Comparison of ENCODE assay signal across 13 cellular contexts in the genomic region with DNA sequence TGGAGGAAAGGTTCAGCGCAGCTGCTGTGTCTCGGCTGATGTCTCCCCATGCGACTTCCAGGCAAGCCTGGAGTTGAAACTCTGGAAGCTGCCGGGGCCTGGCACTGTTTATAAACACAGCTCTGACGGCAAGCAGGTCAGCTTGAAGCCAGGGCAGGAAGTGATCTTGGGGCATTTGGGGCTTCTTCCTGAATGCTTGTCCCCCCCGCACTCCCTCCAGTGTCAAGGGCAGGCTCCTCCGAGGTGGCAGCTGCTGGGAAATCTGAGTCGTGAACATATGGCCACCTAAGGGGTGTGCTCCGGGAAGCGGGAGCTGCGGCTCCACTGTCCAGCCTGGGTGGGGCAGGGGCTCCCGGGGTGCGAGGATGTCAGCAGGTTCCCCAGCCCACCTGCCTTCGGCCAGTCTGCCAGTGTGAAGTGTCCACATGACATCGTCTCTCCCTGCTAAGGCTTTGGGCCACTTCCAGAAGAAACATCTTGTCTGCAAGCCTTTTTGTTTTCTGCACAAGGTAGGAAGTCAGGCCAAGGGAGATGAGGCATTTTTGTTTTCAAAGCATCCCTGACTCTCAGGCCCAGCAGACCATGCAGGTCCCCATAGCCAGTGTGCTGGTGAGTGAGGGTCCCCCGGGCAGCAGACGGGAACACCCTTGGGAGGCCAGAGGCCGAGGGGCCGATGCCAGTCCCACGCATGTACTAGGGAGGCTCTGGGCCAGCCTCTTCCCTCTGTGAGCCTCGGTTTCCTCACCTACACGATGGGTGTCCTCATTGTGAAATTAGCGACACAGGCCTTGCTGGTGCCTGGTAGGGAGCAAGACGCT. TPM values are rescaled to one million over a fixed set of nuclear protein-coding genes. Genes with fewer than 3 reads are reported as not detected.
DNase-seq lines count a peak whose midpoint lies in the region; ATAC-seq, FAIRE-seq and TF ChIP-seq lines count a peak whose summit lies in the region.
"Had no signal": no experiment of that assay in that cellular context is flagged by ENCODE, and none has a peak within 500 bp of the region (broad histone marks: within the 10 kb centered on the region; RNA-seq: fewer than 3 reads in every experiment).

No MANE protein-coding gene starts in this region.

- H3K36me3 ChIP-seq in breast epithelium (no peaks in the 10 kb centered on the region), mammary epithelial cell (ENCODE audit: insufficient read depth, low read length) (no peaks in the 10 kb centered on the region), GM12878 (ENCODE audit: control insufficient read depth in 2 of 2, insufficient read depth in 2 of 2, low read length in 1 of 2) (peaks cover 0 to 15% of the 10 kb centered on the region in 2 experiments; a peak in 2 of 4 replicates)
- H3K36me3 ChIP-seq in naive thymus-derived CD4-positive, alpha-beta T cell (ENCODE audit: control insufficient read depth in 2 of 3, insufficient read depth in 3 of 3, low read length in 3 of 3), result peaks cover 0 to 45% (median 0%) of the 10 kb centered on the region in 3 experiments

- peak overlapping the region; percentile 16 to 36 for H3K27ac ChIP-seq in breast epithelium
- no peak overlapping the region for H3K27ac ChIP-seq in mammary epithelial cell (ENCODE audit: insufficient read depth, low read depth, low read length)
- H3K27ac ChIP-seq in GM12878 (ENCODE audit: control insufficient read depth, insufficient read depth), result no peak overlapping the region
- H3K27ac ChIP-seq in naive thymus-derived CD4-positive, alpha-beta T cell (ENCODE audit: low read depth, low read length), result no peak overlapping the region

- BruUV-seq in mammary epithelial cell (replicated peaks; lab: Mats Ljungman, UMichigan) (no TSS peak), GM12878 (replicated peaks; lab: Mats Ljungman, UMichigan) (no TSS peak)

- dilution Hi-C loops in mammary epithelial cell (cut with HindIII; ENCODE audit: low sequenced_read_pairs), result no loop called here

- TF ChIP-seq RAD21 in GM12878 (IDR thresholded peaks at IDR 0.05; ENCODE audit: insufficient read depth, low read depth, low read length), result no peak

- no peak overlapping the region for H2AFZ ChIP-seq in mammary epithelial cell (ENCODE audit: low read depth, low read length)
- no peak overlapping the region for H2AFZ ChIP-seq in GM12878 (ENCODE audit: control insufficient read depth, low read depth, low read length)

- H3K4me2 ChIP-seq in mammary epithelial cell (ENCODE audit: insufficient read depth, low read depth, low read length), result no peak overlapping the region
- peak overlapping the region; percentile 22; the same call in 1 of the 2 replicates for H3K4me2 ChIP-seq in GM12878 (ENCODE audit: control insufficient read depth, insufficient read depth)

- H3K27ac Mint-ChIP-seq in naive thymus-derived CD4-positive, alpha-beta T cell, result peak overlapping the region in 2 of 9 donors; percentile 21 to 63
- peak overlapping the region; percentile 84 for H3K27ac Mint-ChIP-seq in type B pancreatic cell
- H3K27ac Mint-ChIP-seq: T-helper 1 cell treated with Interleukin-12 subunit alpha and Interleukin-12 subunit beta and Interleukin-4 antibody, amounts not matched to agents 30 μg/mL and 1 μg/mL, for 36 hours had no signal

- H3K4me1 ChIP-seq in breast epithelium (peaks cover 7 to 32% of the 10 kb centered on the region in 2 donors), mammary epithelial cell (ENCODE audit: insufficient read depth, low read length) (peaks cover 9% of the 10 kb centered on the region), GM12878 (ENCODE audit: control insufficient read depth, insufficient read depth, low read length) (peaks cover 7% of the 10 kb centered on the region; the same call in 1 of the 2 replicates)
- H3K4me1 ChIP-seq in naive thymus-derived CD4-positive, alpha-beta T cell (ENCODE audit: control insufficient read depth in 2 of 2, insufficient read depth in 2 of 2, low read length in 2 of 2), result peaks cover 26 to 35% of the 10 kb centered on the region in 2 donors

- TF ChIP-seq CTCF in breast epithelium (IDR thresholded peaks at IDR 0.05), result no peak
- no peak for TF ChIP-seq CTCF in mammary epithelial cell (conservative IDR thresholded peaks at IDR 0.05 in 1 of 2, IDR thresholded peaks at IDR 0.05 in 1 of 2; ENCODE audit: extremely low read depth in 1 of 2, insufficient read depth in 1 of 2, low read depth in 1 of 2, low read length in 2 of 2)
- no peak for TF ChIP-seq CTCF in GM12878 (IDR thresholded peaks at IDR 0.05 in 2 of 3, conservative IDR thresholded peaks at IDR 0.05 in 1 of 3; ENCODE audit: control insufficient read depth in 2 of 3, extremely low read depth in 1 of 3, insufficient read depth in 1 of 3, low read depth in 3 of 3, low read length in 3 of 3)
- no peak for TF ChIP-seq CTCF in type B pancreatic cell (conservative IDR thresholded peaks at IDR 0.05)

- H3K4me3 Mint-ChIP-seq in naive thymus-derived CD4-positive, alpha-beta T cell, result peak overlapping the region in 8 of 10 donors; percentile 21 to 84 (median 71)
- H3K4me3 Mint-ChIP-seq in type B pancreatic cell, result peak overlapping the region; percentile 93

- FAIRE-seq in GM12878 (lab: Jason Lieb, UNC), result no peak
- FAIRE-seq: endometrium, HTR-8/SVneo had no signal

- RAD21 ChIA-PET in GM12878 (lab: Charles Lee; ENCODE audit: unreplicated experiment), result no interaction called here

- SMC1A ChIA-PET in GM12878 (lab: Charles Lee; ENCODE audit: uncharacterized antibody, unreplicated experiment), result no interaction called here

- H3K4me3 ChIP-seq in breast epithelium (peak overlapping the region in 1 of 3 donors; percentile 1), mammary epithelial cell (replicated peaks in 1 of 3; ENCODE audit: insufficient read depth in 1 of 3, low read depth in 2 of 3, low read length in 3 of 3) (no peak overlapping the region), GM12878 (no peak overlapping the region)
- H3K4me3 ChIP-seq in naive thymus-derived CD4-positive, alpha-beta T cell (ENCODE audit: low read length), result no peak overlapping the region

- no peaks in the 10 kb centered on the region for H3K27me3 Mint-ChIP-seq in naive thymus-derived CD4-positive, alpha-beta T cell
- no peaks in the 10 kb centered on the region for H3K27me3 Mint-ChIP-seq in type B pancreatic cell

- no peak for ATAC-seq in GM12878
- ATAC-seq in naive thymus-derived CD4-positive, alpha-beta T cell, result no peak
- ATAC-seq in HG02642 (IDR thresholded peaks at IDR 0.05; ENCODE audit: poor library complexity, unreplicated experiment), result no peak
- ATAC-seq: left lung had no signal

- in situ Hi-C loops in mammary epithelial cell (cut with MboI; ENCODE audit: low sequenced_read_pairs in 2 of 2), result no loop called here
- in situ Hi-C loops in GM12878 (cut with MboI), result no loop called here

- POLR2A ChIA-PET in GM12878 (lab: Charles Lee), result interaction anchor here (0.6 kb wide), 1 partner anchor 221 kb away, joined by 4 read pairs; no protein-coding TSS in a partner anchor
- POLR2A ChIA-PET in naive thymus-derived CD4-positive, alpha-beta T cell (lab: Charles Lee), result no interaction called here

- no peak for TF ChIP-seq POLR2A in breast epithelium (IDR thresholded peaks at IDR 0.05)
- TF ChIP-seq POLR2A in GM12878 (IDR thresholded peaks at IDR 0.05; ENCODE audit: low read depth, low read length), result no peak

- intact Hi-C loops in breast epithelium (cut with DNase I; ENCODE audit: low total_unique reads) (no loop called here), mammary epithelial cell (cut with micrococcal nuclease) (no loop called here), GM12878 (cut with micrococcal nuclease; ENCODE audit: unreplicated experiment) (no loop called here)
- intact Hi-C loops in naive thymus-derived CD4-positive, alpha-beta T cell (cut with micrococcal nuclease), result loop anchor here (5.0 to 10.0 kb wide), 5 partner anchors 112 to 462 kb away; partner anchors contain the start of genes ANKRD24 (in 1 of the 2), CHAF1A (in 1 of the 2), HDGFL2 (in 1 of the 2) and MAP2K2 (in 1 of the 2)

- DNase-seq in breast epithelium (ENCODE audit: low spot score in 2 of 2) (no peak), mammary epithelial cell (no peak), GM12878 (ENCODE audit: low read depth, low spot score) (no peak), type B pancreatic cell (ENCODE audit: extremely low spot score, unreplicated experiment) (no peak), LoVo (ENCODE audit: low spot score) (no peak), Ammon's horn (ENCODE audit: low spot score) (no peak)
- no peak for DNase-seq in naive thymus-derived CD4-positive, alpha-beta T cell
- DNase-seq: activated T-cell treated with anti-CD3 and anti-CD28 coated beads, Interleukin-2, amount 50 U/mL, for 48 hours; left lung had no signal

- no peaks in the 10 kb centered on the region for H3K9me3 ChIP-seq in breast epithelium
- no peaks in the 10 kb centered on the region for H3K9me3 ChIP-seq in mammary epithelial cell (replicated peaks; ENCODE audit: insufficient read depth, low read length)
- H3K9me3 ChIP-seq in GM12878 (replicated peaks; ENCODE audit: control insufficient read depth, insufficient read depth, low read length), result no peaks in the 10 kb centered on the region
- no peaks in the 10 kb centered on the region for H3K9me3 ChIP-seq in naive thymus-derived CD4-positive, alpha-beta T cell (ENCODE audit: control insufficient read depth in 2 of 3, low read length in 3 of 3)
- H3K9me3 ChIP-seq: left lung had no signal

- TF ChIP-seq EP300 in GM12878 (IDR thresholded peaks at IDR 0.05; ENCODE audit: borderline replicate concordance in 1 of 2, control insufficient read depth in 1 of 2, low read depth in 2 of 2, low read length in 2 of 2), result no peak

- H3K27me3 ChIP-seq in breast epithelium (no peaks in the 10 kb centered on the region), mammary epithelial cell (ENCODE audit: insufficient read depth, low read length) (no peaks in the 10 kb centered on the region), GM12878 (replicated peaks in 1 of 2; ENCODE audit: control insufficient read depth in 2 of 2, insufficient read depth in 2 of 2, low read length in 1 of 2) (no peaks in the 10 kb centered on the region)
- H3K27me3 ChIP-seq in naive thymus-derived CD4-positive, alpha-beta T cell (ENCODE audit: control insufficient read depth in 2 of 2, insufficient read depth in 2 of 2, low read length in 2 of 2), result no peaks in the 10 kb centered on the region
- H3K27me3 ChIP-seq: left lung had no signal

- H3K79me2 ChIP-seq in mammary epithelial cell (ENCODE audit: insufficient read depth, low read length), result peaks cover 72% of the 10 kb centered on the region
- H3K79me2 ChIP-seq in GM12878 (ENCODE audit: control insufficient read depth, insufficient read depth, low read length), result peaks cover 34% of the 10 kb centered on the region

- WGBS in mammary epithelial cell (ENCODE audit: low coverage, missing lambda C conversion rate), result 75% methylated on average over 22 of the region's 24 CpGs
- 92% methylated on average over 24 of the region's 24 CpGs for WGBS in GM12878 (ENCODE audit: insufficient coverage, insufficient replicate concordance, low lambda C conversion rate, missing lambda C conversion rate)

- H3K36me3 Mint-ChIP-seq in naive thymus-derived CD4-positive, alpha-beta T cell, result peaks cover 0 to 1% (median 0%) of the 10 kb centered on the region in 5 donors
- no peaks in the 10 kb centered on the region for H3K36me3 Mint-ChIP-seq in type B pancreatic cell

- CTCF ChIA-PET in mammary epithelial cell (lab: Charles Lee; ENCODE audit: low non-redundant PET), result no interaction called here
- CTCF ChIA-PET in GM12878 (lab: Yijun Ruan, JAX), result interaction anchor here (1.5 kb wide), 1 partner anchor 20 kb away, joined by 4 read pairs; no protein-coding TSS in a partner anchor
- CTCF ChIA-PET in naive thymus-derived CD4-positive, alpha-beta T cell (lab: Charles Lee), result no interaction called here

- H3K4me1 Mint-ChIP-seq in naive thymus-derived CD4-positive, alpha-beta T cell, result peaks cover 13 to 55% (median 32%) of the 10 kb centered on the region in 7 donors
- H3K4me1 Mint-ChIP-seq in type B pancreatic cell (ENCODE audit: unreplicated experiment), result peaks cover 28% of the 10 kb centered on the region

- H4K20me1 ChIP-seq in mammary epithelial cell (ENCODE audit: insufficient read depth, low read length) (peaks cover 2% of the 10 kb centered on the region), GM12878 (ENCODE audit: control insufficient read depth, insufficient read depth) (no peaks in the 10 kb centered on the region)

- no peak overlapping the region for H3K9ac ChIP-seq in mammary epithelial cell (ENCODE audit: insufficient read depth, low read length)
- no peak overlapping the region for H3K9ac ChIP-seq in GM12878 (ENCODE audit: control insufficient read depth, insufficient read depth, low read length)

- H3K9me3 Mint-ChIP-seq in naive thymus-derived CD4-positive, alpha-beta T cell, result peaks cover 0 to 3% (median 0%) of the 10 kb centered on the region in 11 donors
- H3K9me3 Mint-ChIP-seq in type B pancreatic cell, result no peaks in the 10 kb centered on the region
- H3K9me3 Mint-ChIP-seq: T-helper 1 cell treated with Interleukin-12 subunit alpha and Interleukin-12 subunit beta and Interleukin-4 antibody, amounts not matched to agents 30 μg/mL and 1 μg/mL, for 36 hours had no signal

RNA-seq across cellular contexts. Expression of gene PIAS4, which starts 2.7 kb away (rescaled TPM):
- total RNA-seq in breast epithelium (10 to 100 TPM in 2 of 3 donors, 1 to 10 TPM in 1; 9.4 to 17.0 (median 15.7) TPM), mammary epithelial cell (10 to 100 TPM; 20.8 to 29.9 TPM), GM12878 (2014; rRNA removed) (17.8 and 22.0 TPM in 2 replicates), GM12878 (2014; rRNA removed; fragmentation: Illumina TruSeq; extraction: Trizol) (5.7 and 10.6 TPM in 2 replicates), GM12878 (2021) (23.2 and 25.1 TPM in 2 replicates), type B pancreatic cell (ENCODE audit: low replicate concordance) (39.8 and 42.3 TPM in 2 replicates)
- polyA plus RNA-seq in mammary epithelial cell (11.5 TPM), GM12878 (2011; rRNA removed) (2.7 and 7.7 TPM in 2 replicates), GM12878 (2014; fragmentation: Illumina TruSeq; extraction: Trizol) (5.4 and 9.6 TPM in 2 replicates), GM12878 (2014; fragmentation: Nextera tagmentation; extraction: Ambion mirVana) (under 1 TPM; 0.13 to 0.40 TPM), GM12878 (2014; rRNA removed) (17.9 and 23.1 TPM in 2 replicates), GM12878 (2016; fragmentation: Nextera tagmentation; extraction: Ambion mirVana) (10 to 100 TPM; 12.0 to 13.5 TPM)
- 13.7 TPM for polyA minus RNA-seq in mammary epithelial cell
- 20.6 and 22.2 TPM in 2 replicates for total RNA-seq in GM12878 (2013; cell fraction: nucleolus; rRNA removed)
- polyA plus RNA-seq in GM12878 (2011; ENCODE audit: low read depth), result 12.1 TPM
- 11.0 and 13.0 TPM in 2 replicates for polyA plus RNA-seq in GM12878 (2011; cell fraction: cytosol; rRNA removed)
- 16.1 and 32.0 TPM in 2 replicates for polyA plus RNA-seq in GM12878 (2011; cell fraction: nucleus; rRNA removed)
- 15.2 and 24.4 TPM in 2 replicates for polyA plus RNA-seq in GM12878 (2012)
- 4.2 and 14.1 TPM in 2 replicates for polyA minus RNA-seq in GM12878 (2011; rRNA and poly(A)+ RNA removed)
- 4.5 and 4.8 TPM in 2 replicates for polyA minus RNA-seq in GM12878 (2011; cell fraction: cytosol; rRNA and poly(A)+ RNA removed)
- 14.3 and 19.8 TPM in 2 replicates for polyA minus RNA-seq in GM12878 (2011; cell fraction: nucleus; rRNA and poly(A)+ RNA removed)
- total RNA-seq in naive thymus-derived CD4-positive, alpha-beta T cell, result 10 to 100 TPM; 23.9 to 40.6 (median 28.8) TPM
- 1 to 10 TPM; 3.9 to 6.8 TPM for polyA plus RNA-seq in naive thymus-derived CD4-positive, alpha-beta T cell

RNA-seq across cellular contexts. Expression of gene EEF2, which starts 24.9 kb away (rescaled TPM):
- 1,000 to 10,000 TPM; 1,628 to 2,598 (median 1,993) TPM for total RNA-seq in breast epithelium
- total RNA-seq in mammary epithelial cell, result 1,000 to 10,000 TPM; 2,299 to 2,969 TPM
- polyA plus RNA-seq in mammary epithelial cell, result 1,137 TPM
- polyA minus RNA-seq in mammary epithelial cell, result 1,027 TPM
- total RNA-seq in GM12878 (2013; cell fraction: nucleolus; rRNA removed), result 428 and 477 TPM in 2 replicates
- total RNA-seq in GM12878 (2014; rRNA removed), result 2,013 and 2,296 TPM in 2 replicates
- 1,954 and 2,053 TPM in 2 replicates for total RNA-seq in GM12878 (2014; rRNA removed; fragmentation: Illumina TruSeq; extraction: Trizol)
- 3,487 and 3,491 TPM in 2 replicates for total RNA-seq in GM12878 (2021)
- polyA plus RNA-seq in GM12878 (2011; ENCODE audit: low read depth), result 2,021 TPM
- 1,026 and 1,259 TPM in 2 replicates for polyA plus RNA-seq in GM12878 (2011; rRNA removed)
- 1,261 and 1,791 TPM in 2 replicates for polyA plus RNA-seq in GM12878 (2011; cell fraction: cytosol; rRNA removed)
- polyA plus RNA-seq in GM12878 (2011; cell fraction: nucleus; rRNA removed), result 851 and 1,120 TPM in 2 replicates
- polyA plus RNA-seq in GM12878 (2012), result 2,531 and 6,101 TPM in 2 replicates
- polyA plus RNA-seq in GM12878 (2014; fragmentation: Illumina TruSeq; extraction: Trizol), result 1,630 and 2,440 TPM in 2 replicates
- polyA plus RNA-seq in GM12878 (2014; fragmentation: Nextera tagmentation; extraction: Ambion mirVana), result 100 to 1,000 TPM; 513 to 937 TPM
- 1,584 and 1,859 TPM in 2 replicates for polyA plus RNA-seq in GM12878 (2014; rRNA removed)
- 100 to 1,000 TPM; 280 to 285 TPM for polyA plus RNA-seq in GM12878 (2016; fragmentation: Nextera tagmentation; extraction: Ambion mirVana)
- polyA minus RNA-seq in GM12878 (2011; rRNA and poly(A)+ RNA removed), result 1,004 and 2,355 TPM in 2 replicates
- 1,141 and 1,143 TPM in 2 replicates for polyA minus RNA-seq in GM12878 (2011; cell fraction: cytosol; rRNA and poly(A)+ RNA removed)
- 341 and 536 TPM in 2 replicates for polyA minus RNA-seq in GM12878 (2011; cell fraction: nucleus; rRNA and poly(A)+ RNA removed)
- total RNA-seq in naive thymus-derived CD4-positive, alpha-beta T cell, result 1,000 to 10,000 TPM; 1,791 to 2,674 (median 2,346) TPM
- 100 to 1,000 TPM; 611 to 634 TPM for polyA plus RNA-seq in naive thymus-derived CD4-positive, alpha-beta T cell
- total RNA-seq in type B pancreatic cell (ENCODE audit: low replicate concordance), result 2,827 and 2,929 TPM in 2 replicates

RNA-seq across cellular contexts. Expression of gene DAPK3, which starts 39.3 kb away (rescaled TPM):
- total RNA-seq in breast epithelium (10 to 100 TPM; 60.3 to 68.6 (median 62.6) TPM), mammary epithelial cell (10 to 100 TPM; 69.2 to 99.9 TPM), GM12878 (2014; rRNA removed) (35.5 and 39.3 TPM in 2 replicates), GM12878 (2014; rRNA removed; fragmentation: Illumina TruSeq; extraction: Trizol) (12.7 and 16.5 TPM in 2 replicates), GM12878 (2021) (42.1 and 46.4 TPM in 2 replicates), type B pancreatic cell (ENCODE audit: low replicate concordance) (83.5 and 93.0 TPM in 2 replicates)
- polyA plus RNA-seq in mammary epithelial cell (37.3 TPM), GM12878 (2011; rRNA removed) (8.3 and 22.5 TPM in 2 replicates), GM12878 (2014; fragmentation: Illumina TruSeq; extraction: Trizol) (3.8 and 17.8 TPM in 2 replicates), GM12878 (2014; fragmentation: Nextera tagmentation; extraction: Ambion mirVana) (under 1 TPM; 0.13 to 0.53 TPM), GM12878 (2014; rRNA removed) (45.5 and 50.6 TPM in 2 replicates), GM12878 (2016; fragmentation: Nextera tagmentation; extraction: Ambion mirVana) (10 to 100 TPM; 27.2 to 35.2 TPM)
- polyA minus RNA-seq in mammary epithelial cell, result 92.3 TPM
- total RNA-seq in GM12878 (2013; cell fraction: nucleolus; rRNA removed), result 40.0 and 41.8 TPM in 2 replicates
- 14.4 TPM for polyA plus RNA-seq in GM12878 (2011; ENCODE audit: low read depth)
- 34.2 and 37.4 TPM in 2 replicates for polyA plus RNA-seq in GM12878 (2011; cell fraction: cytosol; rRNA removed)
- 39.1 and 56.5 TPM in 2 replicates for polyA plus RNA-seq in GM12878 (2011; cell fraction: nucleus; rRNA removed)
- polyA plus RNA-seq in GM12878 (2012), result 42.0 and 57.7 TPM in 2 replicates
- 19.1 and 19.3 TPM in 2 replicates for polyA minus RNA-seq in GM12878 (2011; rRNA and poly(A)+ RNA removed)
- 11.6 and 16.3 TPM in 2 replicates for polyA minus RNA-seq in GM12878 (2011; cell fraction: cytosol; rRNA and poly(A)+ RNA removed)
- polyA minus RNA-seq in GM12878 (2011; cell fraction: nucleus; rRNA and poly(A)+ RNA removed), result 11.6 and 17.9 TPM in 2 replicates
- 10 to 100 TPM; 24.7 to 40.3 (median 33.9) TPM for total RNA-seq in naive thymus-derived CD4-positive, alpha-beta T cell
- 10 to 100 TPM; 18.2 to 35.4 TPM for polyA plus RNA-seq in naive thymus-derived CD4-positive, alpha-beta T cell

RNA-seq across cellular contexts. Expression of gene ZBTB7A, which starts 56.5 kb away (rescaled TPM):
- total RNA-seq in breast epithelium (10 to 100 TPM; 29.0 to 38.7 (median 29.8) TPM), mammary epithelial cell (10 to 100 TPM; 40.8 to 52.9 TPM), GM12878 (2014; rRNA removed) (10.6 and 15.9 TPM in 2 replicates), GM12878 (2014; rRNA removed; fragmentation: Illumina TruSeq; extraction: Trizol) (3.2 TPM in 2 replicates), GM12878 (2021) (40.0 and 42.4 TPM in 2 replicates), type B pancreatic cell (ENCODE audit: low replicate concordance) (21.0 and 31.0 TPM in 2 replicates)
- polyA plus RNA-seq in mammary epithelial cell (11.0 TPM), GM12878 (2011; rRNA removed) (0.84 and 2.5 TPM in 2 replicates), GM12878 (2014; fragmentation: Illumina TruSeq; extraction: Trizol) (4.1 and 5.9 TPM in 2 replicates), GM12878 (2014; fragmentation: Nextera tagmentation; extraction: Ambion mirVana) (under 1 TPM; 0.26 to 0.73 TPM), GM12878 (2014; rRNA removed) (16.2 and 22.2 TPM in 2 replicates), GM12878 (2016; fragmentation: Nextera tagmentation; extraction: Ambion mirVana) (10 to 100 TPM in 1 of 2 experiments, 1 to 10 TPM in 1; 2.0 to 10.1 TPM)
- polyA minus RNA-seq in mammary epithelial cell, result 9.2 TPM
- total RNA-seq in GM12878 (2013; cell fraction: nucleolus; rRNA removed), result 20.9 and 24.8 TPM in 2 replicates
- 2.2 TPM for polyA plus RNA-seq in GM12878 (2011; ENCODE audit: low read depth)
- 4.5 and 7.6 TPM in 2 replicates for polyA plus RNA-seq in GM12878 (2011; cell fraction: cytosol; rRNA removed)
- 12.8 and 18.3 TPM in 2 replicates for polyA plus RNA-seq in GM12878 (2011; cell fraction: nucleus; rRNA removed)
- polyA plus RNA-seq in GM12878 (2012), result 14.1 and 15.9 TPM in 2 replicates
- polyA minus RNA-seq in GM12878 (2011; rRNA and poly(A)+ RNA removed), result 3.6 and 6.5 TPM in 2 replicates
- polyA minus RNA-seq in GM12878 (2011; cell fraction: cytosol; rRNA and poly(A)+ RNA removed), result 12.4 and 12.8 TPM in 2 replicates
- polyA minus RNA-seq in GM12878 (2011; cell fraction: nucleus; rRNA and poly(A)+ RNA removed), result 3.6 and 4.7 TPM in 2 replicates
- total RNA-seq in naive thymus-derived CD4-positive, alpha-beta T cell, result 10 to 100 TPM; 47.4 to 76.0 (median 52.0) TPM
- 10 to 100 TPM; 15.3 to 45.0 TPM for polyA plus RNA-seq in naive thymus-derived CD4-positive, alpha-beta T cell

Comparison
In these comparisons a context has a peak if more than half of its experiments do, and no peak if none do; other contexts are left out.
1. H3K27ac ChIP-seq: peak in breast epithelium (2 of 2); none in mammary epithelial cell (single experiment), GM12878 (single experiment) and naive thymus-derived CD4-positive, alpha-beta T cell (single experiment).
2. intact Hi-C loops: an anchor here in naive thymus-derived CD4-positive, alpha-beta T cell (5.0 to 10.0 kb wide); none called in breast epithelium, mammary epithelial cell and GM12878.